11 cellular contexts compared by ENCODE assay signal in the genomic region with DNA sequence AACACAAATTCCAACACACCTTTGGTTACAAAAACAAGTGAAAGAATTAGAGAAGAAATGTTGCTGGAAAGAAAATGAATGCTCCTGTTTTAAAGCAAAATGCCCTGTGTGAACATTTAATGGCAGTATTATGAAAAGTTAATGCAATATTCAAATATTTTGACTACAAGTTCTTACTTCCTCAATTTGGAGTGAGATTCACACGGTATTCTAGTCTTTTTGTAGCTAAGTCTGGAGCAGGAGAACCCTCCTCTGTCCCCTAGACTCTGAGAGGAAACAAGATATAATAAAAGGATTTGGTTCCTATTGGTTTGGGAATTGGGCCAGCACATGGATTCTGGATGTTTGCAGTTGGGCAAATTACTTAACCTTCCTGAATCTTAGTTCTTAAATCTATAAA. TPM values are rescaled to one million over a fixed set of nuclear protein-coding genes. Genes with fewer than 3 reads are reported as not detected.
DNase-seq lines count a peak whose midpoint lies in the region; ATAC-seq and TF ChIP-seq lines count a peak whose summit lies in the region.
"Had no signal": no experiment of that assay in that cellular context is flagged by ENCODE, and none has a peak within 500 bp of the region (broad histone marks: within the 10 kb centered on the region; RNA-seq: fewer than 3 reads in every experiment).

No MANE protein-coding gene starts in this region.

- H3K9me3 Mint-ChIP-seq in glutamatergic neuron (ENCODE audit: unreplicated experiment) = no peaks in the 10 kb centered on the region
- H3K9me3 Mint-ChIP-seq: natural killer cell had no signal

- no peak overlapping the region for H3K4me3 Mint-ChIP-seq in glutamatergic neuron (ENCODE audit: unreplicated experiment)
- H3K4me3 Mint-ChIP-seq: natural killer cell had no signal

- no peak for DNase-seq in coronary artery (ENCODE audit: low spot score)
- no peak for DNase-seq in COLO668 (lab: John Stamatoyannopoulos, UW; ENCODE audit: unreplicated experiment)
- DNase-seq in T1000 (lab: John Stamatoyannopoulos, UW) = no peak
- no peak for DNase-seq in NCI-H1694 (lab: John Stamatoyannopoulos, UW)
- DNase-seq in glutamatergic neuron = no peak
- DNase-seq: Calu3, natural killer cell, NCI-H2227 treated with DMSO at 0.1 percent for 48 hours had no signal

- no peaks in the 10 kb centered on the region for H3K36me3 Mint-ChIP-seq in glutamatergic neuron (ENCODE audit: unreplicated experiment)
- H3K36me3 Mint-ChIP-seq: natural killer cell had no signal

- H3K27me3 Mint-ChIP-seq in glutamatergic neuron (ENCODE audit: unreplicated experiment) = no peaks in the 10 kb centered on the region

- ATAC-seq in GM18907 (IDR thresholded peaks at IDR 0.05; ENCODE audit: unreplicated experiment) (peak; percentile 68), GM21737 (IDR thresholded peaks at IDR 0.05; ENCODE audit: unreplicated experiment) (peak; percentile 52), HG03354 (IDR thresholded peaks at IDR 0.05; ENCODE audit: poor library complexity, severe bottlenecking, unreplicated experiment) (peak; percentile 69)
- ATAC-seq: natural killer cell had no signal

- H3K27ac Mint-ChIP-seq in glutamatergic neuron (ENCODE audit: unreplicated experiment) = no peak overlapping the region
- H3K27ac Mint-ChIP-seq: natural killer cell had no signal

- H3K27ac ChIP-seq in coronary artery = peak overlapping the region; percentile 54 to 77

- H3K4me3 ChIP-seq in coronary artery = no peak overlapping the region

- no peak for TF ChIP-seq CTCF in coronary artery (IDR thresholded peaks at IDR 0.05)
- TF ChIP-seq CTCF in glutamatergic neuron (IDR thresholded peaks at IDR 0.05; ENCODE audit: partially characterized antibody, unreplicated experiment) = no peak

- peaks cover 2% of the 10 kb centered on the region for H3K4me1 Mint-ChIP-seq in glutamatergic neuron (ENCODE audit: low read depth, unreplicated experiment)

RNA-seq across cellular contexts. Expression of a gene that starts 12.7 kb away (rescaled TPM):
- 13.7 TPM for total RNA-seq in glutamatergic neuron (ENCODE audit: unreplicated experiment)
